Comparison of ENCODE assay signal across 16 cellular contexts in genomic region chr17:61253937-61254677, GRCh38.
DNase-seq lines count a peak whose midpoint lies in the region; ATAC-seq and TF ChIP-seq lines count a peak whose summit lies in the region.
"Had no signal": no experiment of that assay in that cellular context is flagged by ENCODE, and none has a peak within 500 bp of the region (broad histone marks: within the 10 kb centered on the region; RNA-seq: fewer than 3 reads in every experiment).

No MANE protein-coding gene starts in this region.

- H3K18ac ChIP-seq in mesenchymal stem cell (ENCODE audit: low read depth in 1 of 2, low read length in 2 of 2): peak overlapping the region in 1 of 2 experiments; percentile 88

- no peaks in the 10 kb centered on the region for H3K9me3 ChIP-seq in heart right ventricle
- H3K9me3 ChIP-seq in adrenal gland (replicated peaks in 1 of 3): no peaks in the 10 kb centered on the region
- H3K9me3 ChIP-seq in mesenchymal stem cell (ENCODE audit: control insufficient read depth, low read length): no peaks in the 10 kb centered on the region
- no peaks in the 10 kb centered on the region for H3K9me3 ChIP-seq in transverse colon
- H3K9me3 ChIP-seq: body of pancreas, Peyer's patch had no signal

- no peak overlapping the region for H3K9ac ChIP-seq in mesenchymal stem cell (ENCODE audit: low read length)

- H2BK15ac ChIP-seq in mesenchymal stem cell (ENCODE audit: low read depth, poor library complexity, severe bottlenecking): no peak overlapping the region

- no peak overlapping the region for H3K4me2 ChIP-seq in mesenchymal stem cell (ENCODE audit: low read length, poor library complexity, severe bottlenecking)

- H2AFZ ChIP-seq in mesenchymal stem cell (ENCODE audit: low read depth, low read length): no peak overlapping the region

- H2BK12ac ChIP-seq in mesenchymal stem cell (ENCODE audit: low read length in 2 of 2): peak overlapping the region; percentile 47 to 59

- H3K36me3 ChIP-seq in heart right ventricle: no peaks in the 10 kb centered on the region
- H3K36me3 ChIP-seq in adrenal gland (replicated peaks in 1 of 2): no peaks in the 10 kb centered on the region
- H3K36me3 ChIP-seq in mesenchymal stem cell (ENCODE audit: control insufficient read depth in 1 of 2, insufficient read depth in 2 of 2, low read depth in 1 of 2, low read length in 2 of 2): no peaks in the 10 kb centered on the region
- H3K36me3 ChIP-seq in transverse colon: no peaks in the 10 kb centered on the region
- H3K36me3 ChIP-seq: Peyer's patch had no signal

- intact Hi-C loops in heart right ventricle (cut with DNase I) (loop anchor here in 6 of 10 donors (5.0 to 10.0 kb wide), 8 partner anchors 37 to 143 kb away; partner anchors contain the start of gene TBX2 (in 4 of the 6)), cardiac septum (cut with DNase I) (loop anchor here (10.0 kb wide), 2 partner anchors 141 to 249 kb away; partner anchors contain the start of gene TBX2), adrenal gland (cut with DNase I) (no loop called here), transverse colon (cut with DNase I; ENCODE audit: low total_unique reads) (no loop called here)

- TF ChIP-seq EP300 in transverse colon (IDR thresholded peaks at IDR 0.05; ENCODE audit: low read depth): no peak

- H2BK5ac ChIP-seq in mesenchymal stem cell (ENCODE audit: low read depth, low read length, poor library complexity, severe bottlenecking): no peak overlapping the region

- H2BK120ac ChIP-seq in mesenchymal stem cell (ENCODE audit: low read depth, low read length): peak overlapping the region; percentile 96

- H3K27me3 ChIP-seq in heart right ventricle (no peaks in the 10 kb centered on the region), adrenal gland (no peaks in the 10 kb centered on the region), mesenchymal stem cell (ENCODE audit: control insufficient read depth in 1 of 2, insufficient read depth in 1 of 2, low read length in 2 of 2) (no peaks in the 10 kb centered on the region), transverse colon (peaks cover 10% of the 10 kb centered on the region)
- H3K27me3 ChIP-seq: body of pancreas, Peyer's patch had no signal

- ATAC-seq in heart right ventricle (no peak), GM19023 (IDR thresholded peaks at IDR 0.05; ENCODE audit: unreplicated experiment) (no peak)
- ATAC-seq: body of pancreas had no signal

- TF ChIP-seq POLR2A in adrenal gland (IDR thresholded peaks at IDR 0.05): no peak
- TF ChIP-seq POLR2A in transverse colon (IDR thresholded peaks at IDR 0.05): no peak

- no peaks in the 10 kb centered on the region for H3K79me1 ChIP-seq in mesenchymal stem cell (replicated peaks; ENCODE audit: low read length, poor library complexity, severe bottlenecking)

- TF ChIP-seq CTCF in heart right ventricle (IDR thresholded peaks at IDR 0.05): no peak
- TF ChIP-seq CTCF in adrenal gland (IDR thresholded peaks at IDR 0.05): no peak
- no peak for TF ChIP-seq CTCF in transverse colon (IDR thresholded peaks at IDR 0.05)

- no peak overlapping the region for H3K14ac ChIP-seq in mesenchymal stem cell (ENCODE audit: low read length in 2 of 2)

- peak overlapping the region in 1 of 2 experiments; percentile 55 for H3K4ac ChIP-seq in mesenchymal stem cell (ENCODE audit: low read depth in 1 of 2, low read length in 2 of 2)

- in situ Hi-C loops in transverse colon (cut with MboI; ENCODE audit: low pct_ligation_motif_present in 1 of 4, low pct_unique_long_range_greater_than_20kb in 1 of 4, low sequenced_read_pairs in 3 of 4): no loop called here

- H3K4me3 ChIP-seq in heart right ventricle: no peak overlapping the region
- no peak overlapping the region for H3K4me3 ChIP-seq in adrenal gland
- no peak overlapping the region for H3K4me3 ChIP-seq in mesenchymal stem cell (ENCODE audit: insufficient read depth in 1 of 2, low read depth in 1 of 2, low read length in 2 of 2)
- H3K4me3 ChIP-seq in transverse colon: no peak overlapping the region
- H3K4me3 ChIP-seq: body of pancreas, Peyer's patch had no signal

- no peak overlapping the region for H2AK5ac ChIP-seq in mesenchymal stem cell (ENCODE audit: low read length, severe bottlenecking)

- no peak overlapping the region for H3K23ac ChIP-seq in mesenchymal stem cell (ENCODE audit: low read length in 2 of 2)

- H3K27ac ChIP-seq in heart right ventricle (peak overlapping the region in 7 of 10 donors; percentile 33 to 86 (median 75)), adrenal gland (peak overlapping the region in 3 of 5 donors; percentile 24 to 83 (median 31)), mesenchymal stem cell (ENCODE audit: low read length, poor library complexity, severe bottlenecking) (no peak overlapping the region), transverse colon (no peak overlapping the region)
- H3K27ac ChIP-seq: body of pancreas, Peyer's patch had no signal

- H4K91ac ChIP-seq in mesenchymal stem cell (ENCODE audit: low read length): no peak overlapping the region

- H4K8ac ChIP-seq in mesenchymal stem cell (ENCODE audit: low read length): no peak overlapping the region

- WGBS in heart right ventricle, 2 donors: 93 to 94% methylated on average over 12 of the region's 12 CpGs
- 78 to 84% (median 84%) methylated on average over 12 of the region's 12 CpGs for WGBS in adrenal gland, 4 donors
- WGBS in mesenchymal stem cell: 68% methylated on average over 7 of the region's 12 CpGs
- 45 to 47% methylated on average over 3 to 12 of the region's 12 CpGs for WGBS in transverse colon (ENCODE audit: low coverage in 1 of 2), 2 donors

- DNase-seq in heart right ventricle (no peak), cardiac septum (ENCODE audit: low spot score) (no peak), adrenal gland (no peak), mesenchymal stem cell (no peak), transverse colon (peak; percentile 20), 8988T (no peak), NCI-H2029 (lab: John Stamatoyannopoulos, UW) (no peak)
- DNase-seq: activated CD4-positive, alpha-beta T cell treated with anti-CD3 and anti-CD28 coated beads for 48 hours; activated CD8-positive, alpha-beta memory T cell treated with anti-CD3 and anti-CD28 coated beads, Interleukin-2, amount 50 U/mL, for 48 hours; activated naive CD4-positive, alpha-beta T cell treated with Interleukin-2 at 50 U/mL for 16 hours; COR-L47; Peyer's patch; stimulated activated CD4-positive, alpha-beta T cell treated with anti-CD3 and anti-CD28 coated beads, Interleukin-12 subunit alpha, Interleukin-12 subunit beta, amount 100 ng/mL, for 4 hours; stimulated activated naive CD4-positive, alpha-beta T cell treated with Interleukin-2 at 50 U/mL for 16 hours had no signal

- H3K4me1 ChIP-seq in heart right ventricle (peaks cover 5 to 54% (median 35%) of the 10 kb centered on the region in 9 donors), adrenal gland (replicated peaks in 1 of 2) (peaks cover 29 to 52% of the 10 kb centered on the region in 2 donors), mesenchymal stem cell (ENCODE audit: control insufficient read depth, insufficient read depth, low read depth, low read length) (peaks cover 3% of the 10 kb centered on the region), transverse colon (peaks cover 19 to 52% (median 37%) of the 10 kb centered on the region in 4 donors)

Comparison
In these comparisons a context has a peak if more than half of its experiments do, and no peak if none do; other contexts are left out.
1. H3K27ac ChIP-seq: peak in heart right ventricle (7 of 10) and adrenal gland (3 of 5); none in mesenchymal stem cell (single experiment) and transverse colon (0 of 4).
2. intact Hi-C loops: an anchor here in heart right ventricle (5.0 to 10.0 kb wide) and cardiac septum (10.0 kb wide); none called in adrenal gland and transverse colon.